8 cellular contexts compared by ENCODE assay signal in genomic region chr1:187264995-187265602, GRCh38.
DNase-seq lines count a peak whose midpoint lies in the region; ATAC-seq, FAIRE-seq and TF ChIP-seq lines count a peak whose summit lies in the region.

No MANE protein-coding gene starts in this region.

- FAIRE-seq in astrocyte (lab: Jason Lieb, UNC), result no peak

- no peak overlapping the region for H3K27ac ChIP-seq in A673 (ENCODE audit: low read depth, low read length, poor library complexity, severe bottlenecking)
- no peak overlapping the region for H3K27ac ChIP-seq in HCT116 (ENCODE audit: low read depth, low read length)
- no peak overlapping the region for H3K27ac ChIP-seq in astrocyte (ENCODE audit: low read depth, low read length)

- peak; percentile 82 for TF ChIP-seq RAD21 in HCT116 (IDR thresholded peaks at IDR 0.05; ENCODE audit: low read depth)

- no peaks in the 10 kb centered on the region for H3K79me2 ChIP-seq in HCT116 (ENCODE audit: insufficient read depth, low read length)
- H3K79me2 ChIP-seq in astrocyte (ENCODE audit: insufficient read depth, low read length), result no peaks in the 10 kb centered on the region

- H3K4me1 Mint-ChIP-seq in astrocyte (ENCODE audit: low read depth, unreplicated experiment) (peaks cover 12% of the 10 kb centered on the region), natural killer cell (no peaks in the 10 kb centered on the region)

- peak overlapping the region; percentile 79 for H2AFZ ChIP-seq in HCT116 (ENCODE audit: low read depth, low read length, poor library complexity, severe bottlenecking)
- H2AFZ ChIP-seq in astrocyte (ENCODE audit: low read depth, low read length), result no peak overlapping the region

- POLR2A ChIA-PET in A673 (lab: Charles Lee; ENCODE audit: low non-redundant PET), result interaction anchor here (0.7 kb wide), 1 partner anchor 136 kb away, joined by 4 read pairs; no protein-coding TSS in a partner anchor
- POLR2A ChIA-PET in HCT116 (lab: Charles Lee), result no interaction called here

- intact Hi-C loops in A673 (cut with micrococcal nuclease; ENCODE audit: unreplicated experiment), result loop anchor here (10.0 kb wide), 4 partner anchors 660 to 1670 kb away; no protein-coding TSS in a partner anchor
- intact Hi-C loops in HCT116 (cut with micrococcal nuclease), result no loop called here
- intact Hi-C loops in natural killer cell (cut with micrococcal nuclease), result no loop called here

- H3K27me3 Mint-ChIP-seq in astrocyte (ENCODE audit: low read depth, unreplicated experiment) (no peaks in the 10 kb centered on the region), natural killer cell (ENCODE audit: low read depth in 2 of 2) (no peaks in the 10 kb centered on the region)

- CTCF ChIA-PET in A673 (lab: Charles Lee), result no interaction called here
- CTCF ChIA-PET in HCT116 (lab: Charles Lee), result interaction anchor here (0.6 to 1.7 kb wide), 7 partner anchors 13 to 1673 kb away, joined by 3 to 5 read pairs (median 3); no protein-coding TSS in a partner anchor

- H3K4me1 ChIP-seq in A673 (ENCODE audit: insufficient read depth, low read length, poor library complexity, severe bottlenecking) (no peaks in the 10 kb centered on the region), HCT116 (ENCODE audit: control insufficient read depth in 1 of 2, insufficient read depth in 2 of 2, low read length in 2 of 2) (peaks cover 8 to 14% of the 10 kb centered on the region in 2 experiments), astrocyte (ENCODE audit: insufficient read depth, low read length) (no peaks in the 10 kb centered on the region)

- H3K9me3 ChIP-seq in A673 (ENCODE audit: low read depth, low read length, poor library complexity, severe bottlenecking) (no peaks in the 10 kb centered on the region), HCT116 (ENCODE audit: control insufficient read depth in 1 of 2, insufficient read depth in 1 of 2, low read depth in 1 of 2, low read length in 2 of 2) (no peaks in the 10 kb centered on the region), astrocyte (ENCODE audit: insufficient read depth, low read depth, low read length) (no peaks in the 10 kb centered on the region)

- RAD21 ChIA-PET in HCT116 (lab: Charles Lee; ENCODE audit: low non-redundant PET in 1 of 2, low total read pairs in 2 of 2, uncharacterized antibody in 2 of 2, unreplicated experiment in 2 of 2), result no interaction called here

- ATAC-seq in HCT116, result peak; percentile 85
- no peak for ATAC-seq in HG03159 (IDR thresholded peaks at IDR 0.05; ENCODE audit: unreplicated experiment)
- ATAC-seq in natural killer cell, result no peak

- no peak overlapping the region for H3K27ac Mint-ChIP-seq in astrocyte (ENCODE audit: unreplicated experiment)
- no peak overlapping the region for H3K27ac Mint-ChIP-seq in natural killer cell

- peak; percentile 80 for DNase-seq in A673 (ENCODE audit: low spot score)
- DNase-seq in HCT116 (ENCODE audit: low read depth, low spot score), result peak; percentile 50
- peak; percentile 82 for DNase-seq in NCI-H345 treated with DMSO at 0.1 percent for 48 hours (lab: John Stamatoyannopoulos, UW; ENCODE audit: unreplicated experiment)
- DNase-seq in astrocyte (ENCODE audit: low read depth), result peak; percentile 58
- peak; percentile 81 for DNase-seq in medulla oblongata (ENCODE audit: extremely low spot score)
- DNase-seq in stimulated activated CD4-positive, alpha-beta T cell treated with anti-CD3 and anti-CD28 coated beads, Interleukin-4, amount 100 ng/mL, for 4 hours, result no peak
- DNase-seq in natural killer cell, result no peak

- H3K36me3 Mint-ChIP-seq in astrocyte (ENCODE audit: low read depth, unreplicated experiment), result no peaks in the 10 kb centered on the region
- no peaks in the 10 kb centered on the region for H3K36me3 Mint-ChIP-seq in natural killer cell

- H3K9ac ChIP-seq in HCT116 (ENCODE audit: low read length), result no peak overlapping the region
- H3K9ac ChIP-seq in astrocyte (ENCODE audit: low read length), result no peak overlapping the region

- H3K4me3 Mint-ChIP-seq in astrocyte (ENCODE audit: unreplicated experiment) (no peak overlapping the region), natural killer cell (no peak overlapping the region)

- H3K4me2 ChIP-seq in HCT116 (ENCODE audit: low read length) (peak overlapping the region; percentile 5; the same call in 1 of the 2 replicates), astrocyte (ENCODE audit: low read length) (no peak overlapping the region)

- H3K27me3 ChIP-seq in A673 (replicated peaks; ENCODE audit: insufficient read depth, low read depth, low read length, poor library complexity) (no peaks in the 10 kb centered on the region), HCT116 (ENCODE audit: insufficient read depth, low read length) (no peaks in the 10 kb centered on the region), astrocyte (ENCODE audit: insufficient read depth, low read length) (no peaks in the 10 kb centered on the region)

- H4K20me1 ChIP-seq in HCT116 (ENCODE audit: insufficient read depth), result no peaks in the 10 kb centered on the region
- no peaks in the 10 kb centered on the region for H4K20me1 ChIP-seq in astrocyte (ENCODE audit: insufficient read depth, low read length)

- no TSS peak for BruUV-seq in A673 (replicated peaks; lab: Mats Ljungman, UMichigan)
- no TSS peak for BruUV-seq in HCT116 (replicated peaks; lab: Mats Ljungman, UMichigan)

- H3K9me2 ChIP-seq in HCT116 (ENCODE audit: insufficient read depth), result no peaks in the 10 kb centered on the region

- H3K36me3 ChIP-seq in A673 (ENCODE audit: insufficient read depth, low read length, poor library complexity, severe bottlenecking), result no peaks in the 10 kb centered on the region
- H3K36me3 ChIP-seq in HCT116 (ENCODE audit: control insufficient read depth in 1 of 2, insufficient read depth in 2 of 2, low read length in 2 of 2), result no peaks in the 10 kb centered on the region
- no peaks in the 10 kb centered on the region for H3K36me3 ChIP-seq in astrocyte (ENCODE audit: insufficient read depth, low read length)

- no peak for TF ChIP-seq POLR2A in HCT116 (IDR thresholded peaks at IDR 0.05; ENCODE audit: borderline replicate concordance, extremely low read depth, insufficient read depth, insufficient read length)

- TF ChIP-seq CTCF in A673 (conservative IDR thresholded peaks at IDR 0.05; ENCODE audit: low read depth, low read length) (peak; percentile 77), HCT116 (IDR thresholded peaks at IDR 0.05 in 2 of 3, conservative IDR thresholded peaks at IDR 0.05 in 1 of 3; ENCODE audit: borderline replicate concordance in 1 of 3, insufficient read depth in 1 of 3, low read depth in 2 of 3, low read length in 2 of 3) (peak; percentile 52 to 75 (median 56); a peak in 5 of 6 replicates), astrocyte (IDR thresholded peaks at IDR 0.05; ENCODE audit: insufficient read depth, low read depth, low read length) (peak; percentile 75), natural killer cell (IDR thresholded peaks at IDR 0.05) (no peak)

- H3K9me3 Mint-ChIP-seq in astrocyte (ENCODE audit: unreplicated experiment) (no peaks in the 10 kb centered on the region), natural killer cell (peaks cover 6 to 7% of the 10 kb centered on the region in 2 donors)

- H3K4me3 ChIP-seq in A673 (ENCODE audit: low read depth, low read length, poor library complexity, severe bottlenecking), result no peak overlapping the region
- H3K4me3 ChIP-seq in HCT116 (replicated peaks in 1 of 2; ENCODE audit: low read depth in 1 of 2, low read length in 2 of 2), result no peak overlapping the region
- no peak overlapping the region for H3K4me3 ChIP-seq in astrocyte (ENCODE audit: insufficient read depth, low read depth, low read length)

TF ChIP-seq in HCT116, 20 proteins besides CTCF, POLR2A, EP300 and RAD21 (continues in another document):
- TF ChIP-seq SRF (IDR thresholded peaks at IDR 0.05; ENCODE audit: low read depth), result no peak
- no peak for TF ChIP-seq POLR2AphosphoS5 (IDR thresholded peaks at IDR 0.05; ENCODE audit: low read depth, low read length)
- no peak for TF ChIP-seq SIN3A (IDR thresholded peaks at IDR 0.05; ENCODE audit: low read depth)
- TF ChIP-seq REST (IDR thresholded peaks at IDR 0.05; ENCODE audit: low read depth), result no peak
- no peak for TF ChIP-seq SP1 (IDR thresholded peaks at IDR 0.05; ENCODE audit: low read depth)
- TF ChIP-seq ATF3 (IDR thresholded peaks at IDR 0.05), result no peak

Comparison
In these comparisons a context has a peak if more than half of its experiments do, and no peak if none do; other contexts are left out.
1. DNase-seq: peak in A673 (single experiment), HCT116 (single experiment), NCI-H345 treated with DMSO at 0.1 percent for 48 hours (single experiment), astrocyte (single experiment) and medulla oblongata (single experiment); none in stimulated activated CD4-positive, alpha-beta T cell treated with anti-CD3 and anti-CD28 coated beads, Interleukin-4, amount 100 ng/mL, for 4 hours (0 of 2) and natural killer cell (single experiment).